Comparison of ENCODE assay signal across 17 cellular contexts in the genomic region with DNA sequence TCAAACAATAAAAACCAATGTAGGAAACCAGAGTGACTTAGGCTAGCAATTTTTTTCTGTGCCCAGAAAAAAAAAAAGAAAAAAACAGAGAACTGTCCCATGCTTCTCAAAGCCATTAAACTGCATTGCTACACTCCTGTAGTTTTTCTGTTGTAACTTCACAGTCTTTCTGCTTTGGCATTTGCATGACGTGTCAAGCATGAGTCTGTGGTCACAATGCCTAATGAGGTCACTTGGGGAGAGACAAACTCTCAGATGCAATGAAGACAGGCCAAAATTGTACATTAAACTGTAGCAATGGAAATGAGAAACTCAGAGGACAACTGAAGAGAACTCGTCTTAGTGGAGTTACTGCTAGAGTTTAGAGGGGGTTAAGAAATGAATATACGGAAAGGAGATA. TPM values are rescaled to one million over a fixed set of nuclear protein-coding genes. Genes with fewer than 3 reads are reported as not detected.
DNase-seq lines count a peak whose midpoint lies in the region; ATAC-seq and TF ChIP-seq lines count a peak whose summit lies in the region.
"Had no signal": no experiment of that assay in that cellular context is flagged by ENCODE, and none has a peak within 500 bp of the region (broad histone marks: within the 10 kb centered on the region; RNA-seq: fewer than 3 reads in every experiment).

No MANE protein-coding gene starts in this region.

- no peak overlapping the region for H2AFZ ChIP-seq in H9 (ENCODE audit: low read length)
- H2AFZ ChIP-seq: PC-9 had no signal

- no peaks in the 10 kb centered on the region for H3K79me1 ChIP-seq in H9 (ENCODE audit: insufficient read depth, low read depth, low read length, poor library complexity, severe bottlenecking)

- H4K20me1 ChIP-seq in H9 (ENCODE audit: control insufficient read depth, insufficient read depth, insufficient read length), result no peaks in the 10 kb centered on the region

- no peak overlapping the region for H2BK20ac ChIP-seq in H9 (ENCODE audit: low read depth, low read length, poor library complexity, severe bottlenecking)

- H3K23me2 ChIP-seq in H9 (ENCODE audit: insufficient read length, low read depth, low read length, poor library complexity, severe bottlenecking), result no peaks in the 10 kb centered on the region

- H3K79me2 ChIP-seq in H9 (ENCODE audit: insufficient read depth, low read length), result no peaks in the 10 kb centered on the region

- no peak overlapping the region for H3K14ac ChIP-seq in H9 (ENCODE audit: insufficient read depth, low read length)

- H3K27me3 Mint-ChIP-seq in stimulated activated naive B cell treated with anti-CD40 and anti-IgM and Interleukin-4, amounts not matched to agents 10 μg/mL and 1 μg/mL and 100 μg/mL, for 72 hours, result peaks cover 8 to 16% of the 10 kb centered on the region in 2 donors
- no peaks in the 10 kb centered on the region for H3K27me3 Mint-ChIP-seq in H9 (ENCODE audit: low read depth)

- 0 out of 2 replicates have a peak, but pooled peaks cover 3% of the 10 kb centered on the region for H3K4me1 ChIP-seq in H9 (ENCODE audit: insufficient read depth, low read length)
- H3K4me1 ChIP-seq: lower lobe of right lung had no signal

- H2BK5ac ChIP-seq in H9 (ENCODE audit: insufficient read length, low read length), result no peak overlapping the region

- no peaks in the 10 kb centered on the region for H3K9me3 Mint-ChIP-seq in stimulated activated naive B cell treated with anti-CD40 and anti-IgM and Interleukin-4, amounts not matched to agents 10 μg/mL and 1 μg/mL and 100 μg/mL, for 72 hours
- H3K9me3 Mint-ChIP-seq in H9, result no peaks in the 10 kb centered on the region
- H3K9me3 Mint-ChIP-seq: CD8-positive, alpha-beta T cell had no signal

- H4K91ac ChIP-seq in H9 (ENCODE audit: insufficient read length, low read depth, low read length), result no peak overlapping the region

- TF ChIP-seq CTCF in fibroblast of pulmonary artery (IDR thresholded peaks at IDR 0.05; ENCODE audit: low read length, missing control alignments), result no peak
- no peak for TF ChIP-seq CTCF in H9 (conservative IDR thresholded peaks at IDR 0.05)

- H2BK15ac ChIP-seq in H9 (ENCODE audit: low read depth, low read length), result no peak overlapping the region

- H3K23ac ChIP-seq in H9 (ENCODE audit: insufficient read length, low read depth, low read length), result no peak overlapping the region

- no peak overlapping the region for H3K18ac ChIP-seq in H9 (ENCODE audit: insufficient read length, low read depth, low read length)

- no peak overlapping the region for H3K4me3 ChIP-seq in fibroblast of pulmonary artery (replicated peaks; ENCODE audit: low read depth, low read length)
- H3K4me3 ChIP-seq: coronary artery, lower lobe of right lung, PC-9 had no signal

- H3K27ac Mint-ChIP-seq in stimulated activated naive B cell treated with anti-CD40 and anti-IgM and Interleukin-4, amounts not matched to agents 10 μg/mL and 1 μg/mL and 100 μg/mL, for 72 hours, result no peak overlapping the region
- H3K27ac Mint-ChIP-seq in H9, result peak overlapping the region in 1 of 3 experiments; percentile 13; a peak in 1 of 7 replicates
- H3K27ac Mint-ChIP-seq: CD8-positive, alpha-beta T cell had no signal

- H2BK12ac ChIP-seq in H9 (ENCODE audit: insufficient read length, low read depth, low read length), result no peak overlapping the region

- no peak overlapping the region for H3K4me3 Mint-ChIP-seq in stimulated activated naive B cell treated with anti-CD40 and anti-IgM and Interleukin-4, amounts not matched to agents 10 μg/mL and 1 μg/mL and 100 μg/mL, for 72 hours
- no peak overlapping the region for H3K4me3 Mint-ChIP-seq in H9
- H3K4me3 Mint-ChIP-seq: CD8-positive, alpha-beta T cell had no signal

- H3K9ac ChIP-seq in H9 (ENCODE audit: extremely low read depth, insufficient read length, low read length), result no peak overlapping the region

- H3K27me3 ChIP-seq in H9 (ENCODE audit: insufficient read depth, low read length), result no peaks in the 10 kb centered on the region

- H3K4me1 Mint-ChIP-seq in stimulated activated naive B cell treated with anti-CD40 and anti-IgM and Interleukin-4, amounts not matched to agents 10 μg/mL and 1 μg/mL and 100 μg/mL, for 72 hours, result no peaks in the 10 kb centered on the region
- H3K4me1 Mint-ChIP-seq in H9, result peaks cover 7 to 9% of the 10 kb centered on the region in 2 experiments

- peak; percentile 57 to 62 for ATAC-seq in stimulated activated naive B cell treated with anti-CD40 and anti-IgM and Interleukin-4, amounts not matched to agents 10 μg/mL and 1 μg/mL and 100 μg/mL, for 72 hours (replicated peaks)
- ATAC-seq: CD8-positive, alpha-beta T cell; esophagus mucosa; lower lobe of right lung had no signal

- no peak overlapping the region for H3K27ac ChIP-seq in H9 (ENCODE audit: insufficient read length, low read depth, low read length)
- H3K27ac ChIP-seq: coronary artery, lower lobe of right lung, PC-9 had no signal

- H3K36me3 Mint-ChIP-seq in stimulated activated naive B cell treated with anti-CD40 and anti-IgM and Interleukin-4, amounts not matched to agents 10 μg/mL and 1 μg/mL and 100 μg/mL, for 72 hours, result no peaks in the 10 kb centered on the region
- no peaks in the 10 kb centered on the region for H3K36me3 Mint-ChIP-seq in H9 (ENCODE audit: insufficient read depth in 1 of 3, low read depth in 3 of 3)
- H3K36me3 Mint-ChIP-seq: CD8-positive, alpha-beta T cell had no signal

- no peak overlapping the region for H2AK5ac ChIP-seq in H9 (ENCODE audit: insufficient read length, low read length)

- no peak overlapping the region for H2BK120ac ChIP-seq in H9 (ENCODE audit: low read depth, low read length, poor library complexity, severe bottlenecking)

- no peaks in the 10 kb centered on the region for H3K9me3 ChIP-seq in H9 (ENCODE audit: control insufficient read depth, low read depth, low read length)
- H3K9me3 ChIP-seq: lower lobe of right lung had no signal

- H4K8ac ChIP-seq in H9 (replicated peaks; ENCODE audit: insufficient read length, low read depth, low read length), result no peak overlapping the region

- no peak overlapping the region for H4K5ac ChIP-seq in H9 (ENCODE audit: insufficient read length, low read depth, low read length)

- WGBS in H9 (ENCODE audit: extremely low coverage, insufficient read length, low lambda C conversion rate), result 100% methylated on average over 2 of the region's 3 CpGs

- H3T11ph ChIP-seq in H9 (ENCODE audit: low read length), result no peak overlapping the region

- H3K56ac ChIP-seq in H9 (ENCODE audit: insufficient read length, low read depth, low read length), result no peak overlapping the region

- DNase-seq in SIG-M5 treated with dmso at 0.1 percent for 504 hours (lab: John Stamatoyannopoulos, UW; ENCODE audit: unreplicated experiment) (peak; percentile 19), SIG-M5 (lab: John Stamatoyannopoulos, UW) (no peak), SK-MEL-5 (ENCODE audit: low read depth, low spot score) (peak; percentile 21), fibroblast of pulmonary artery (ENCODE audit: low read depth) (peak; percentile 50), H9 (no peak), LoVo (ENCODE audit: low spot score) (no peak)
- no peak for DNase-seq in stimulated activated naive B cell treated with anti-CD40 and anti-IgM and Interleukin-4, amounts not matched to agents 10 μg/mL and 1 μg/mL and 100 μg/mL, for 72 hours
- DNase-seq in activated CD4-positive, alpha-beta T cell treated with anti-CD3 and anti-CD28 coated beads for 4 hours, result no peak
- DNase-seq: 8988T; activated CD4-positive, alpha-beta T cell treated with anti-CD3 and anti-CD28 coated beads for 1 hour; CD8-positive, alpha-beta T cell; lower lobe of right lung; NCI-H1436 treated with DMSO at 0.1 percent for 48 hours; PC-9; T-helper 1 cell had no signal

- no peak overlapping the region for H3K4ac ChIP-seq in H9 (ENCODE audit: low read depth, low read length)

- in situ Hi-C loops in SK-MEL-5 (cut with HindIII; ENCODE audit: low pct_unique_long_range_greater_than_20kb, low sequenced_read_pairs), result no loop called here

- H3K4me2 ChIP-seq in H9 (ENCODE audit: insufficient read depth, insufficient read length, low read length), result no peak overlapping the region
- H3K4me2 ChIP-seq: PC-9 had no signal

RNA-seq across cellular contexts. Expression of a gene that starts 30.8 kb away (rescaled TPM):
- total RNA-seq in SK-MEL-5 (2014; rRNA removed; shearing (Covaris generic)), result 0.53 and 1.1 TPM in 2 replicates
- 2.2 and 3.3 TPM in 2 replicates for polyA plus RNA-seq in SK-MEL-5 (2015; cell fraction: cytosol; rRNA removed)
- polyA plus RNA-seq in SK-MEL-5 (2015; cell fraction: nucleus; rRNA removed), result 0.89 and 2.8 TPM in 2 replicates
- 4.6 and 5.4 TPM in 2 replicates for total RNA-seq in H9 (2021)
- total RNA-seq: CD8-positive, alpha-beta T cell had no signal

RNA-seq across cellular contexts. Expression of a gene that starts 48.3 kb away (rescaled TPM):
- 61.1 and 68.9 TPM in 2 replicates for total RNA-seq in SK-MEL-5 (2014; rRNA removed; shearing (Covaris generic))
- 38.8 and 48.7 TPM in 2 replicates for polyA plus RNA-seq in SK-MEL-5 (2015; cell fraction: cytosol; rRNA removed)
- 19.8 and 25.9 TPM in 2 replicates for polyA plus RNA-seq in SK-MEL-5 (2015; cell fraction: nucleus; rRNA removed)
- 40.0 and 44.9 TPM in 2 replicates for total RNA-seq in H9 (2021)

RNA-seq across cellular contexts. Expression of a gene that starts 48.4 kb away (rescaled TPM):
- total RNA-seq in SK-MEL-5 (2014; rRNA removed; shearing (Covaris generic)), result 87.0 and 87.2 TPM in 2 replicates
- polyA plus RNA-seq in SK-MEL-5 (2015; cell fraction: cytosol; rRNA removed), result 64.7 and 78.4 TPM in 2 replicates
- polyA plus RNA-seq in SK-MEL-5 (2015; cell fraction: nucleus; rRNA removed), result 35.0 and 38.6 TPM in 2 replicates
- total RNA-seq in H9 (2021), result 59.3 and 60.7 TPM in 2 replicates

Comparison
In these comparisons a context has a peak if more than half of its experiments do, and no peak if none do; other contexts are left out.
1. DNase-seq: peak in SIG-M5 treated with dmso at 0.1 percent for 504 hours (single experiment), SK-MEL-5 (single experiment) and fibroblast of pulmonary artery (single experiment); none in SIG-M5 (single experiment), stimulated activated naive B cell treated with anti-CD40 and anti-IgM and Interleukin-4, amounts not matched to agents 10 μg/mL and 1 μg/mL and 100 μg/mL, for 72 hours (single experiment), activated CD4-positive, alpha-beta T cell treated with anti-CD3 and anti-CD28 coated beads for 4 hours (0 of 2), H9 (single experiment) and LoVo (single experiment).